Comparison of ENCODE assay signal across 1 cellular context in genomic region chr13:98080280-98080679, GRCh38.
TF ChIP-seq lines count a peak whose summit lies in the region.

No MANE protein-coding gene starts in this region.

TF ChIP-seq in IMR-90, 13 proteins besides CTCF, POLR2A, EP300 and RAD21 (continued from another document):
- TF ChIP-seq MAZ (IDR thresholded peaks at IDR 0.05; ENCODE audit: borderline replicate concordance, low read depth, low read length) = no peak
- TF ChIP-seq CHD1 (IDR thresholded peaks at IDR 0.05; ENCODE audit: low read depth, low read length) = no peak
- TF ChIP-seq USF2 (IDR thresholded peaks at IDR 0.05; ENCODE audit: low read depth, low read length) = no peak
- no peak for TF ChIP-seq NFE2L2 (IDR thresholded peaks at IDR 0.05; ENCODE audit: low read depth, low read length)
- TF ChIP-seq BHLHE40 (IDR thresholded peaks at IDR 0.05; ENCODE audit: low read depth, low read length) = no peak
- TF ChIP-seq SMC3 (IDR thresholded peaks at IDR 0.05; ENCODE audit: low read depth, low read length) = no peak
- TF ChIP-seq FOS (IDR thresholded peaks at IDR 0.05; ENCODE audit: low read depth, low read length) = no peak
